13 cellular contexts compared by ENCODE assay signal in the genomic region with DNA sequence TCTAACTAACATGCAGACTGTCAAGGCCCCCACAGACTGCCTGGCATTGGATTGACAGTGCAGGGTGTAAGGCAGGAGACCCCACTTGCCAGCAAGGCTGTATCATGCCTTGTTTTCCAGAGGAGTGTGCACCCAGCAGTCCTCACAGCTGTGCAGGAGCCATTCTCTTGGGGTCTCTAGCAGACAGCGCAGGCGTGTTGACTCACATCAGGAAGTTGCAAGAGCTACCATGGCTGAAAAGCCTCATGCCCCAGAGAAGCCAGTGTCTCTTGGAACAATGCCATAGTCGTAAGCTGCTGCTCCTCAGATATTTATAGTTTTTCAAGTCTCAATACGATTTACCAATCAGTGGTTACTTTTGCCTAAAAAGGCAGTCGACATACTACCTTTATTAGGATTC.
DNase-seq lines count a peak whose midpoint lies in the region; ATAC-seq, FAIRE-seq and TF ChIP-seq lines count a peak whose summit lies in the region.
"Had no signal": no experiment of that assay in that cellular context is flagged by ENCODE, and none has a peak within 500 bp of the region (broad histone marks: within the 10 kb centered on the region; RNA-seq: fewer than 3 reads in every experiment).

No MANE protein-coding gene starts in this region.

- H4K20me1 ChIP-seq in BLaER1 (no peaks in the 10 kb centered on the region), IMR-90 (ENCODE audit: insufficient read depth, low read length) (peaks cover 7% of the 10 kb centered on the region; the same call in 1 of the 2 replicates), GM12878 (ENCODE audit: control insufficient read depth, insufficient read depth) (no peaks in the 10 kb centered on the region)

- H3K9ac ChIP-seq in BLaER1 (no peak overlapping the region), IMR-90 (ENCODE audit: low read depth, low read length) (no peak overlapping the region), GM12878 (ENCODE audit: control insufficient read depth, insufficient read depth, low read length) (no peak overlapping the region)

- no peaks in the 10 kb centered on the region for H3K79me2 ChIP-seq in GM12878 (ENCODE audit: control insufficient read depth, insufficient read depth, low read length)

- 84% methylated on average over 3 of the region's 5 CpGs; no CpG with 5 or more reads in 1 of the 2 experiments for WGBS in IMR-90 (ENCODE audit: extremely low coverage in 2 of 2, insufficient read length in 1 of 2), 2 experiments
- WGBS in GM12878 (ENCODE audit: insufficient coverage, insufficient replicate concordance, low lambda C conversion rate, missing lambda C conversion rate), result 2% methylated on average over 5 of the region's 5 CpGs
- 85 to 91% methylated on average over 5 of the region's 5 CpGs for WGBS in mesodermal cell (ENCODE audit: insufficient coverage in 2 of 2), 2 experiments

- no peak for TF ChIP-seq CTCF in IMR-90 (conservative IDR thresholded peaks at IDR 0.05; ENCODE audit: low read depth, low read length)
- no peak for TF ChIP-seq CTCF in GM12878 (IDR thresholded peaks at IDR 0.05 in 2 of 3, conservative IDR thresholded peaks at IDR 0.05 in 1 of 3; ENCODE audit: control insufficient read depth in 2 of 3, extremely low read depth in 1 of 3, insufficient read depth in 1 of 3, low read depth in 3 of 3, low read length in 3 of 3)

- H4K91ac ChIP-seq in IMR-90 (ENCODE audit: insufficient read depth, low read depth, low read length), result no peak overlapping the region

- H2BK20ac ChIP-seq in IMR-90 (ENCODE audit: low read depth, low read length), result no peak overlapping the region

- RAD21 ChIA-PET in GM12878 (lab: Charles Lee; ENCODE audit: unreplicated experiment), result no interaction called here

- H3K23ac ChIP-seq in IMR-90 (ENCODE audit: low read depth, low read length), result no peak overlapping the region

- peak overlapping the region; percentile 20 for H3K4me2 ChIP-seq in BLaER1
- no peak overlapping the region for H3K4me2 ChIP-seq in IMR-90 (ENCODE audit: low read depth, low read length)
- no peak overlapping the region for H3K4me2 ChIP-seq in GM12878 (ENCODE audit: control insufficient read depth, insufficient read depth)

- no peak overlapping the region for H2BK15ac ChIP-seq in IMR-90 (ENCODE audit: low read depth, low read length)

- H3K14ac ChIP-seq in IMR-90 (replicated peaks; ENCODE audit: low read depth, low read length), result 0 out of 2 replicates have a peak overlapping the region, but pooled peaks have one; percentile 19

- no peak overlapping the region for H3K18ac ChIP-seq in IMR-90 (ENCODE audit: low read depth, low read length)

- in situ Hi-C loops in IMR-90 (cut with MboI; ENCODE audit: low sequenced_read_pairs) (no loop called here), GM12878 (cut with MboI) (no loop called here)

- H3K36me3 ChIP-seq in BLaER1, result no peaks in the 10 kb centered on the region
- H3K36me3 ChIP-seq in IMR-90 (ENCODE audit: control insufficient read depth, insufficient read depth, low read length), result no peaks in the 10 kb centered on the region
- H3K36me3 ChIP-seq in GM12878 (ENCODE audit: control insufficient read depth in 2 of 2, insufficient read depth in 2 of 2, low read length in 1 of 2), result no peaks in the 10 kb centered on the region
- H3K36me3 ChIP-seq in mesodermal cell (ENCODE audit: control insufficient read depth, insufficient read depth, low read length), result no peaks in the 10 kb centered on the region
- H3K36me3 ChIP-seq: prostate gland had no signal

- ATAC-seq in IMR-90 (ENCODE audit: low read depth) (no peak), GM12878 (peak; percentile 40), GM21390 (IDR thresholded peaks at IDR 0.05; ENCODE audit: unreplicated experiment) (no peak)

- H4K5ac ChIP-seq in IMR-90 (ENCODE audit: low read depth, low read length), result no peak overlapping the region

- SMC1A ChIA-PET in GM12878 (lab: Charles Lee; ENCODE audit: uncharacterized antibody, unreplicated experiment), result interaction anchor here (1.0 kb wide), 1 partner anchor 32 kb away, joined by 4 read pairs; no protein-coding TSS in a partner anchor

- H3K9me3 ChIP-seq in BLaER1 (no peaks in the 10 kb centered on the region), IMR-90 (ENCODE audit: control insufficient read depth, insufficient read depth, low read length) (no peaks in the 10 kb centered on the region), GM12878 (replicated peaks; ENCODE audit: control insufficient read depth, insufficient read depth, low read length) (no peaks in the 10 kb centered on the region), mesodermal cell (ENCODE audit: control insufficient read depth, low read length) (no peaks in the 10 kb centered on the region)
- H3K9me3 ChIP-seq: prostate gland had no signal

- TF ChIP-seq POLR2A in IMR-90 (IDR thresholded peaks at IDR 0.05; ENCODE audit: low read depth, low read length), result no peak
- no peak for TF ChIP-seq POLR2A in GM12878 (IDR thresholded peaks at IDR 0.05; ENCODE audit: low read depth, low read length)

- H2BK5ac ChIP-seq in IMR-90 (ENCODE audit: low read depth, low read length, poor library complexity, severe bottlenecking), result no peak overlapping the region

- DNase-seq in IMR-90 (peak; percentile 64), GM12878 (ENCODE audit: low read depth, low spot score) (no peak), T-helper 1 cell (no peak), HUDEP-2 (lab: John Stamatoyannopoulos, UW; ENCODE audit: unreplicated experiment in 76 of 76) (no peak), NCI-H2227 treated with DMSO at 0.1 percent for 48 hours (lab: John Stamatoyannopoulos, UW) (no peak)
- DNase-seq: CD8-positive, alpha-beta memory T cell; NCI-H524; T-helper 9 cell had no signal

- H4K8ac ChIP-seq in IMR-90 (ENCODE audit: low read depth in 2 of 2, low read length in 2 of 2), result no peak overlapping the region

- CTCF ChIA-PET in IMR-90 (lab: Yijun Ruan, JAX), result no interaction called here
- CTCF ChIA-PET in GM12878 (lab: Yijun Ruan, JAX), result interaction anchor here (1.4 kb wide), 1 partner anchor 45 kb away, joined by 3 read pairs; no protein-coding TSS in a partner anchor

- intact Hi-C loops in IMR-90 (cut with micrococcal nuclease), result loop anchor here (2.0 kb wide), 1 partner anchor 14 kb away; no protein-coding TSS in a partner anchor
- intact Hi-C loops in GM12878 (cut with micrococcal nuclease; ENCODE audit: unreplicated experiment), result no loop called here

- H3K27me3 ChIP-seq in BLaER1 (no peaks in the 10 kb centered on the region), IMR-90 (ENCODE audit: control insufficient read depth, insufficient read depth, low read length) (no peaks in the 10 kb centered on the region), GM12878 (replicated peaks in 1 of 2; ENCODE audit: control insufficient read depth in 2 of 2, insufficient read depth in 2 of 2, low read length in 1 of 2) (no peaks in the 10 kb centered on the region; a peak in 1 of 4 replicates)

- H3K56ac ChIP-seq in IMR-90 (ENCODE audit: extremely low read depth, insufficient read depth, low read length), result no peak overlapping the region

- peaks cover 0 to 11% of the 10 kb centered on the region in 2 experiments; a peak in 2 of 4 replicates for H3K79me1 ChIP-seq in IMR-90 (ENCODE audit: low read depth in 1 of 2, low read length in 2 of 2)

- no peak for FAIRE-seq in GM12878 (lab: Jason Lieb, UNC)
- FAIRE-seq: bronchial epithelial cell had no signal

- POLR2A ChIA-PET in IMR-90 (lab: Charles Lee; ENCODE audit: unreplicated experiment) (no interaction called here), GM12878 (lab: Charles Lee) (interaction anchor here (0.6 kb wide), 1 partner anchor 668 kb away, joined by 3 read pairs; no protein-coding TSS in a partner anchor)

- no peak overlapping the region for H2AK9ac ChIP-seq in IMR-90 (replicated peaks; ENCODE audit: low read depth, low read length, poor library complexity)

- H3K9me1 ChIP-seq in IMR-90 (ENCODE audit: insufficient read depth, low read length), result peaks cover 7% of the 10 kb centered on the region

- no TSS peak for BruUV-seq in IMR-90 (replicated peaks; lab: Mats Ljungman, UMichigan)
- BruUV-seq in GM12878 (replicated peaks; lab: Mats Ljungman, UMichigan), result no TSS peak

- H3K27ac ChIP-seq in BLaER1 (peak overlapping the region; percentile 15; the same call in 1 of the 2 replicates), IMR-90 (ENCODE audit: insufficient read depth, low read length) (no peak overlapping the region), GM12878 (ENCODE audit: control insufficient read depth, insufficient read depth) (no peak overlapping the region), mesodermal cell (ENCODE audit: low read depth, low read length, severe bottlenecking) (peak overlapping the region; percentile 24)
- H3K27ac ChIP-seq: prostate gland had no signal

- dilution Hi-C loops in IMR-90 (cut with HindIII; ENCODE audit: low sequenced_read_pairs, unreplicated experiment), result no loop called here

- H3K4ac ChIP-seq in IMR-90 (ENCODE audit: low read depth, low read length), result no peak overlapping the region; the same call in 1 of the 2 replicates

- TF ChIP-seq RAD21 in IMR-90 (IDR thresholded peaks at IDR 0.05; ENCODE audit: low read length) (no peak), GM12878 (IDR thresholded peaks at IDR 0.05; ENCODE audit: insufficient read depth, low read depth, low read length) (no peak)

- no peak overlapping the region for H2BK120ac ChIP-seq in IMR-90 (ENCODE audit: low read depth, low read length)

- TF ChIP-seq EP300 in GM12878 (IDR thresholded peaks at IDR 0.05; ENCODE audit: borderline replicate concordance in 1 of 2, control insufficient read depth in 1 of 2, low read depth in 2 of 2, low read length in 2 of 2), result no peak

- H3K4me3 ChIP-seq in BLaER1, result no peak overlapping the region
- H3K4me3 ChIP-seq in IMR-90 (ENCODE audit: insufficient read depth, low read depth, low read length), result no peak overlapping the region
- H3K4me3 ChIP-seq in GM12878, result no peak overlapping the region
- no peak overlapping the region for H3K4me3 ChIP-seq in mesodermal cell (ENCODE audit: extremely low read depth, insufficient read depth, low read length, poor library complexity, severe bottlenecking)
- H3K4me3 ChIP-seq: prostate gland had no signal

- peaks cover 9% of the 10 kb centered on the region for H3K4me1 ChIP-seq in BLaER1
- peaks cover 9% of the 10 kb centered on the region for H3K4me1 ChIP-seq in IMR-90 (ENCODE audit: control insufficient read depth, insufficient read depth, low read length)
- H3K4me1 ChIP-seq in GM12878 (ENCODE audit: control insufficient read depth, insufficient read depth, low read length), result no peaks in the 10 kb centered on the region
- peaks cover 17% of the 10 kb centered on the region for H3K4me1 ChIP-seq in mesodermal cell (ENCODE audit: control insufficient read depth, insufficient read depth, low read length, poor library complexity, severe bottlenecking)
- H3K4me1 ChIP-seq: prostate gland had no signal

- H2AK5ac ChIP-seq in IMR-90 (ENCODE audit: low read depth, low read length), result no peak overlapping the region; the same call in 1 of the 2 replicates

- H2AFZ ChIP-seq in IMR-90 (replicated peaks; ENCODE audit: low read length, poor library complexity) (peak overlapping the region; percentile 53), GM12878 (ENCODE audit: control insufficient read depth, low read depth, low read length) (no peak overlapping the region)

TF ChIP-seq in IMR-90, 13 proteins besides CTCF, POLR2A, EP300 and RAD21:
- TF ChIP-seq MAFK (IDR thresholded peaks at IDR 0.05; ENCODE audit: low read depth, low read length), result no peak

TF ChIP-seq in GM12878, 131 proteins besides CTCF, POLR2A, EP300 and RAD21 (continues in another document):
- no peak for TF ChIP-seq EGR1 (IDR thresholded peaks at IDR 0.05; ENCODE audit: borderline replicate concordance in 1 of 2, low read depth in 2 of 2, low read length in 2 of 2)

Comparison
In these comparisons a context has a peak if more than half of its experiments do, and no peak if none do; other contexts are left out.
1. H3K27ac ChIP-seq: peak in BLaER1 (single experiment) and mesodermal cell (single experiment); none in IMR-90 (single experiment) and GM12878 (single experiment).